ENCODE assay signal across 8 cellular contexts in genomic region chr16:397736-398332, GRCh38. TPM values are rescaled to one million over a fixed set of nuclear protein-coding genes. Genes with fewer than 3 reads are reported as not detected.
DNase-seq lines count a peak whose midpoint lies in the region; ATAC-seq, FAIRE-seq and TF ChIP-seq lines count a peak whose summit lies in the region.

No MANE protein-coding gene starts in this region.

- no peak for FAIRE-seq in HepG2 (lab: Jason Lieb, UNC)

- peak; percentile 45; the same call in 1 of the 2 replicates for TF ChIP-seq RAD21 in HepG2 (CRISPR knock-in tag; IDR thresholded peaks at IDR 0.05)

- TF ChIP-seq EP300 in HepG2 (IDR thresholded peaks at IDR 0.05; ENCODE audit: low read depth in 2 of 2, low read length in 2 of 2) (no peak), HepG2 (CRISPR knock-in tag; IDR thresholded peaks at IDR 0.05; ENCODE audit: borderline replicate concordance) (no peak)

- 31% methylated on average over 11 of the region's 29 CpGs for WGBS in HepG2 (ENCODE audit: low lambda C conversion rate)

- H3K4me1 ChIP-seq in HepG2 (ENCODE audit: insufficient read depth, low read length), result peaks cover 41% of the 10 kb centered on the region

- ATAC-seq in HepG2, result peak; percentile 76

- peaks cover 15% of the 10 kb centered on the region for H3K79me2 ChIP-seq in HepG2 (ENCODE audit: insufficient read depth, low read length)

- peak in 1 of 2 experiments; percentile 5; a peak in 2 of 4 replicates for TF ChIP-seq POLR2A in HepG2 (IDR thresholded peaks at IDR 0.05; ENCODE audit: insufficient read depth in 1 of 2, low read depth in 2 of 2, low read length in 2 of 2)

- H3K9ac ChIP-seq in HepG2 (ENCODE audit: insufficient read depth, low read depth, low read length), result peak overlapping the region; percentile 69

- CTCF ChIA-PET in HepG2 (lab: Yijun Ruan, JAX; ENCODE audit: low intra/inter-chr PET ratio, low total read pairs), result no interaction called here

- H3K9me3 ChIP-seq in HepG2 (ENCODE audit: low read length), result no peaks in the 10 kb centered on the region

- in situ Hi-C loops in SK-MEL-5 (cut with HindIII; ENCODE audit: low pct_unique_long_range_greater_than_20kb, low sequenced_read_pairs) (no loop called here), HepG2 (cut with HindIII; ENCODE audit: extremely low pct_ligation_motif_present, low pct_unique_long_range_greater_than_20kb) (loop anchor here (5.0 kb wide), 1 partner anchor 99 kb away; no protein-coding TSS in a partner anchor)

- no peaks in the 10 kb centered on the region for H4K20me1 ChIP-seq in HepG2 (ENCODE audit: insufficient read depth, low read length)

- H3K4me3 ChIP-seq in choroid plexus epithelial cell (ENCODE audit: low read depth, low read length) (peak overlapping the region; percentile 13), HepG2 (replicated peaks in 1 of 3; ENCODE audit: insufficient read depth in 1 of 3, low read depth in 2 of 3, low read length in 3 of 3) (peak overlapping the region; percentile 1 to 70 (median 28); a peak in 3 of 6 replicates)

- no peak overlapping the region for H2AFZ ChIP-seq in HepG2 (ENCODE audit: low read length)

- intact Hi-C loops in HepG2 (cut with micrococcal nuclease; ENCODE audit: unreplicated experiment), result no loop called here

- no peaks in the 10 kb centered on the region for H3K27me3 ChIP-seq in HepG2 (ENCODE audit: control insufficient read depth in 1 of 2, insufficient read depth in 2 of 2, low read length in 2 of 2)

- no TSS peak for BruUV-seq in HepG2 (replicated peaks; lab: Mats Ljungman, UMichigan)

- TF ChIP-seq CTCF in choroid plexus epithelial cell (conservative IDR thresholded peaks at IDR 0.05; ENCODE audit: low read depth, low read length) (peak; percentile 47), HepG2 (CRISPR knock-in tag; IDR thresholded peaks at IDR 0.05) (peak; percentile 37; the same call in 1 of the 2 replicates)

- H3K27ac ChIP-seq in HepG2 (ENCODE audit: extremely low read length, insufficient read depth, low read length), result peak overlapping the region; percentile 79

- peak in 4 of 6 experiments; percentile 6 to 53 (median 16) for DNase-seq in stimulated activated naive CD4-positive, alpha-beta T cell (lab: John Stamatoyannopoulos, UW)
- DNase-seq in stimulated activated naive CD4-positive, alpha-beta T cell treated with Interleukin-2 at 50 U/mL for 16 hours (lab: John Stamatoyannopoulos, UW), result no peak
- DNase-seq in SK-MEL-5 (ENCODE audit: low read depth, low spot score) (peak; percentile 66), choroid plexus epithelial cell (ENCODE audit: low read depth) (peak; percentile 52), HepG2 (ENCODE audit: low spot score) (peak; percentile 74), stromal cell of bone marrow (ENCODE audit: low read depth) (peak; percentile 47), UCSD-AML1 (lab: John Stamatoyannopoulos, UW; ENCODE audit: unreplicated experiment) (no peak), OCI-M2 (lab: John Stamatoyannopoulos, UW; ENCODE audit: unreplicated experiment) (no peak)

- peaks cover 0 to 4% of the 10 kb centered on the region in 2 experiments; a peak in 2 of 5 replicates for H3K36me3 ChIP-seq in HepG2 (replicated peaks in 1 of 2; ENCODE audit: control insufficient read depth in 1 of 2, insufficient read depth in 2 of 2, low read length in 2 of 2)

- peak overlapping the region; percentile 88 for H3K4me2 ChIP-seq in HepG2 (ENCODE audit: low read depth, low read length)

- POLR2A ChIA-PET in HepG2 (lab: Yijun Ruan, JAX), result interaction anchor here (0.8 to 1.8 kb wide), 6 partner anchors 11 to 191 kb away, joined by 3 to 7 read pairs (median 3); partner anchors contain the start of gene PGAP6

RNA-seq across cellular contexts. Expression of gene NME4, which starts 0.8 kb away (rescaled TPM):
- total RNA-seq in SK-MEL-5 (2014; rRNA removed; shearing (Covaris generic)), result 176 and 197 TPM in 2 replicates
- polyA plus RNA-seq in SK-MEL-5 (2015; cell fraction: cytosol; rRNA removed), result 298 and 308 TPM in 2 replicates
- polyA plus RNA-seq in SK-MEL-5 (2015; cell fraction: nucleus; rRNA removed), result 119 and 120 TPM in 2 replicates
- total RNA-seq in HepG2 (2016; rRNA removed; fragmentation: Illumina TruSeq; extraction: Trizol), result 82.8 and 121 TPM in 2 replicates
- 711 and 716 TPM in 2 replicates for total RNA-seq in HepG2 (2016; cell fraction: cytosol; rRNA removed; fragmentation: Illumina TruSeq; extraction: Trizol; ENCODE audit: low read depth)
- total RNA-seq in HepG2 (2016; cell fraction: insoluble cytoplasmic fraction; rRNA removed; fragmentation: Illumina TruSeq; extraction: Trizol), result 79.6 and 119 TPM in 2 replicates
- 463 and 513 TPM in 2 replicates for total RNA-seq in HepG2 (2016; cell fraction: membrane; rRNA removed; fragmentation: Illumina TruSeq; extraction: Trizol)
- 47.7 and 52.8 TPM in 2 replicates for total RNA-seq in HepG2 (2016; cell fraction: nucleus; rRNA removed; fragmentation: Illumina TruSeq; extraction: Trizol)
- polyA plus RNA-seq in HepG2 (2011; rRNA removed), result 263 and 275 TPM in 2 replicates
- 199 and 344 TPM in 2 replicates for polyA plus RNA-seq in HepG2 (2011; cell fraction: cytosol; rRNA removed)
- 245 and 274 TPM in 2 replicates for polyA plus RNA-seq in HepG2 (2011; cell fraction: nucleus; rRNA removed)
- 136 and 145 TPM in 2 replicates for polyA plus RNA-seq in HepG2 (2012)
- 1,773 and 1,829 TPM in 2 replicates for polyA plus RNA-seq in HepG2 (2016; cell fraction: cytosol; fragmentation: Illumina TruSeq; extraction: Trizol; ENCODE audit: low read depth)
- 189 and 200 TPM in 2 replicates for polyA plus RNA-seq in HepG2 (2016; cell fraction: insoluble cytoplasmic fraction; fragmentation: Illumina TruSeq; extraction: Trizol; ENCODE audit: low read depth)
- 997 and 1,012 TPM in 2 replicates for polyA plus RNA-seq in HepG2 (2016; cell fraction: membrane; fragmentation: Illumina TruSeq; extraction: Trizol; ENCODE audit: low read depth)
- 195 and 217 TPM in 2 replicates for polyA plus RNA-seq in HepG2 (2016; cell fraction: nucleus; fragmentation: Illumina TruSeq; extraction: Trizol; ENCODE audit: insufficient read depth, low read depth)
- 21.3 and 147 TPM in 2 replicates for polyA minus RNA-seq in HepG2 (2011; rRNA and poly(A)+ RNA removed; ENCODE audit: low replicate concordance)
- polyA minus RNA-seq in HepG2 (2011; cell fraction: cytosol; rRNA and poly(A)+ RNA removed), result 51.2 and 63.8 TPM in 2 replicates
- polyA minus RNA-seq in HepG2 (2011; cell fraction: nucleus; rRNA and poly(A)+ RNA removed), result 27.2 and 27.9 TPM in 2 replicates

RNA-seq across cellular contexts. Expression of gene DECR2, which starts 3.9 kb away (rescaled TPM):
- total RNA-seq in SK-MEL-5 (2014; rRNA removed; shearing (Covaris generic)), result 11.9 and 12.5 TPM in 2 replicates
- 35.3 and 36.5 TPM in 2 replicates for polyA plus RNA-seq in SK-MEL-5 (2015; cell fraction: cytosol; rRNA removed)
- 106 and 140 TPM in 2 replicates for polyA plus RNA-seq in SK-MEL-5 (2015; cell fraction: nucleus; rRNA removed)
- 27.8 and 36.3 TPM in 2 replicates for total RNA-seq in HepG2 (2016; rRNA removed; fragmentation: Illumina TruSeq; extraction: Trizol)
- total RNA-seq in HepG2 (2016; cell fraction: cytosol; rRNA removed; fragmentation: Illumina TruSeq; extraction: Trizol; ENCODE audit: low read depth), result 22.1 and 28.4 TPM in 2 replicates
- total RNA-seq in HepG2 (2016; cell fraction: insoluble cytoplasmic fraction; rRNA removed; fragmentation: Illumina TruSeq; extraction: Trizol), result 28.1 and 37.2 TPM in 2 replicates
- 22.1 and 27.1 TPM in 2 replicates for total RNA-seq in HepG2 (2016; cell fraction: membrane; rRNA removed; fragmentation: Illumina TruSeq; extraction: Trizol)
- total RNA-seq in HepG2 (2016; cell fraction: nucleus; rRNA removed; fragmentation: Illumina TruSeq; extraction: Trizol), result 34.5 and 35.9 TPM in 2 replicates
- polyA plus RNA-seq in HepG2 (2011; rRNA removed), result 44.6 and 51.2 TPM in 2 replicates
- 29.5 and 53.6 TPM in 2 replicates for polyA plus RNA-seq in HepG2 (2011; cell fraction: cytosol; rRNA removed)
- polyA plus RNA-seq in HepG2 (2011; cell fraction: nucleus; rRNA removed), result 220 and 244 TPM in 2 replicates
- 22.1 and 23.1 TPM in 2 replicates for polyA plus RNA-seq in HepG2 (2012)
- 13.3 and 15.1 TPM in 2 replicates for polyA plus RNA-seq in HepG2 (2016; cell fraction: cytosol; fragmentation: Illumina TruSeq; extraction: Trizol; ENCODE audit: low read depth)
- polyA plus RNA-seq in HepG2 (2016; cell fraction: insoluble cytoplasmic fraction; fragmentation: Illumina TruSeq; extraction: Trizol; ENCODE audit: low read depth), result 31.8 and 35.2 TPM in 2 replicates
- polyA plus RNA-seq in HepG2 (2016; cell fraction: membrane; fragmentation: Illumina TruSeq; extraction: Trizol; ENCODE audit: low read depth), result 19.1 and 19.5 TPM in 2 replicates
- 124 and 131 TPM in 2 replicates for polyA plus RNA-seq in HepG2 (2016; cell fraction: nucleus; fragmentation: Illumina TruSeq; extraction: Trizol; ENCODE audit: insufficient read depth, low read depth)
- 15.9 and 53.9 TPM in 2 replicates for polyA minus RNA-seq in HepG2 (2011; rRNA and poly(A)+ RNA removed; ENCODE audit: low replicate concordance)
- polyA minus RNA-seq in HepG2 (2011; cell fraction: cytosol; rRNA and poly(A)+ RNA removed), result 17.0 and 17.7 TPM in 2 replicates
- 25.4 and 25.9 TPM in 2 replicates for polyA minus RNA-seq in HepG2 (2011; cell fraction: nucleus; rRNA and poly(A)+ RNA removed)

RNA-seq across cellular contexts. Expression of gene PGAP6, which starts 16.1 kb away (rescaled TPM):
- total RNA-seq in SK-MEL-5 (2014; rRNA removed; shearing (Covaris generic)), result 88.5 and 94.0 TPM in 2 replicates
- polyA plus RNA-seq in SK-MEL-5 (2015; cell fraction: cytosol; rRNA removed), result 159 and 173 TPM in 2 replicates
- 196 and 261 TPM in 2 replicates for polyA plus RNA-seq in SK-MEL-5 (2015; cell fraction: nucleus; rRNA removed)
- 33.7 and 52.7 TPM in 2 replicates for total RNA-seq in HepG2 (2016; rRNA removed; fragmentation: Illumina TruSeq; extraction: Trizol)
- 52.2 and 54.4 TPM in 2 replicates for total RNA-seq in HepG2 (2016; cell fraction: cytosol; rRNA removed; fragmentation: Illumina TruSeq; extraction: Trizol; ENCODE audit: low read depth)
- 27.1 and 52.1 TPM in 2 replicates for total RNA-seq in HepG2 (2016; cell fraction: insoluble cytoplasmic fraction; rRNA removed; fragmentation: Illumina TruSeq; extraction: Trizol)
- 108 and 112 TPM in 2 replicates for total RNA-seq in HepG2 (2016; cell fraction: membrane; rRNA removed; fragmentation: Illumina TruSeq; extraction: Trizol)
- 36.6 and 38.8 TPM in 2 replicates for total RNA-seq in HepG2 (2016; cell fraction: nucleus; rRNA removed; fragmentation: Illumina TruSeq; extraction: Trizol)
- 136 and 192 TPM in 2 replicates for polyA plus RNA-seq in HepG2 (2011; rRNA removed)
- 183 and 222 TPM in 2 replicates for polyA plus RNA-seq in HepG2 (2011; cell fraction: cytosol; rRNA removed)
- polyA plus RNA-seq in HepG2 (2011; cell fraction: nucleus; rRNA removed), result 308 and 324 TPM in 2 replicates
- 54.7 and 75.9 TPM in 2 replicates for polyA plus RNA-seq in HepG2 (2012)
- polyA plus RNA-seq in HepG2 (2016; cell fraction: cytosol; fragmentation: Illumina TruSeq; extraction: Trizol; ENCODE audit: low read depth), result 90.3 and 94.2 TPM in 2 replicates
- polyA plus RNA-seq in HepG2 (2016; cell fraction: insoluble cytoplasmic fraction; fragmentation: Illumina TruSeq; extraction: Trizol; ENCODE audit: low read depth), result 43.3 and 54.7 TPM in 2 replicates
- polyA plus RNA-seq in HepG2 (2016; cell fraction: membrane; fragmentation: Illumina TruSeq; extraction: Trizol; ENCODE audit: low read depth), result 117 and 127 TPM in 2 replicates
- 107 and 123 TPM in 2 replicates for polyA plus RNA-seq in HepG2 (2016; cell fraction: nucleus; fragmentation: Illumina TruSeq; extraction: Trizol; ENCODE audit: insufficient read depth, low read depth)
- polyA minus RNA-seq in HepG2 (2011; rRNA and poly(A)+ RNA removed; ENCODE audit: low replicate concordance), result 53.1 and 397 TPM in 2 replicates
- polyA minus RNA-seq in HepG2 (2011; cell fraction: cytosol; rRNA and poly(A)+ RNA removed), result 61.4 and 63.3 TPM in 2 replicates
- 26.0 and 48.0 TPM in 2 replicates for polyA minus RNA-seq in HepG2 (2011; cell fraction: nucleus; rRNA and poly(A)+ RNA removed)

RNA-seq across cellular contexts. Expression of gene MRPL28, which starts 27.5 kb away (rescaled TPM):
- total RNA-seq in SK-MEL-5 (2014; rRNA removed; shearing (Covaris generic)), result 78.0 and 105 TPM in 2 replicates
- polyA plus RNA-seq in SK-MEL-5 (2015; cell fraction: cytosol; rRNA removed), result 129 and 134 TPM in 2 replicates
- polyA plus RNA-seq in SK-MEL-5 (2015; cell fraction: nucleus; rRNA removed), result 63.9 and 72.4 TPM in 2 replicates
- total RNA-seq in HepG2 (2016; rRNA removed; fragmentation: Illumina TruSeq; extraction: Trizol), result 114 and 128 TPM in 2 replicates
- total RNA-seq in HepG2 (2016; cell fraction: cytosol; rRNA removed; fragmentation: Illumina TruSeq; extraction: Trizol; ENCODE audit: low read depth), result 30.5 and 32.3 TPM in 2 replicates
- total RNA-seq in HepG2 (2016; cell fraction: insoluble cytoplasmic fraction; rRNA removed; fragmentation: Illumina TruSeq; extraction: Trizol), result 115 and 131 TPM in 2 replicates
- 36.8 and 38.6 TPM in 2 replicates for total RNA-seq in HepG2 (2016; cell fraction: membrane; rRNA removed; fragmentation: Illumina TruSeq; extraction: Trizol)
- 35.6 and 38.6 TPM in 2 replicates for total RNA-seq in HepG2 (2016; cell fraction: nucleus; rRNA removed; fragmentation: Illumina TruSeq; extraction: Trizol)
- 121 and 135 TPM in 2 replicates for polyA plus RNA-seq in HepG2 (2011; rRNA removed)
- 141 and 211 TPM in 2 replicates for polyA plus RNA-seq in HepG2 (2011; cell fraction: cytosol; rRNA removed)
- 65.0 and 69.2 TPM in 2 replicates for polyA plus RNA-seq in HepG2 (2011; cell fraction: nucleus; rRNA removed)
- 50.0 and 56.2 TPM in 2 replicates for polyA plus RNA-seq in HepG2 (2012)
- polyA plus RNA-seq in HepG2 (2016; cell fraction: cytosol; fragmentation: Illumina TruSeq; extraction: Trizol; ENCODE audit: low read depth), result 35.7 and 36.6 TPM in 2 replicates
- 162 and 166 TPM in 2 replicates for polyA plus RNA-seq in HepG2 (2016; cell fraction: insoluble cytoplasmic fraction; fragmentation: Illumina TruSeq; extraction: Trizol; ENCODE audit: low read depth)
- 35.5 and 36.2 TPM in 2 replicates for polyA plus RNA-seq in HepG2 (2016; cell fraction: membrane; fragmentation: Illumina TruSeq; extraction: Trizol; ENCODE audit: low read depth)
- 85.4 and 90.0 TPM in 2 replicates for polyA plus RNA-seq in HepG2 (2016; cell fraction: nucleus; fragmentation: Illumina TruSeq; extraction: Trizol; ENCODE audit: insufficient read depth, low read depth)
- polyA minus RNA-seq in HepG2 (2011; rRNA and poly(A)+ RNA removed; ENCODE audit: low replicate concordance), result 51.3 and 73.8 TPM in 2 replicates
- 29.4 and 29.5 TPM in 2 replicates for polyA minus RNA-seq in HepG2 (2011; cell fraction: cytosol; rRNA and poly(A)+ RNA removed)
- polyA minus RNA-seq in HepG2 (2011; cell fraction: nucleus; rRNA and poly(A)+ RNA removed), result 10.2 and 13.2 TPM in 2 replicates

RNA-seq across cellular contexts. Expression of gene RAB11FIP3, which starts 27.6 kb away (rescaled TPM):
- total RNA-seq in SK-MEL-5 (2014; rRNA removed; shearing (Covaris generic)), result 10.0 and 10.5 TPM in 2 replicates
- polyA plus RNA-seq in SK-MEL-5 (2015; cell fraction: cytosol; rRNA removed), result 18.7 and 23.5 TPM in 2 replicates
- 35.1 and 41.8 TPM in 2 replicates for polyA plus RNA-seq in SK-MEL-5 (2015; cell fraction: nucleus; rRNA removed)
- 48.4 and 57.6 TPM in 2 replicates for total RNA-seq in HepG2 (2016; rRNA removed; fragmentation: Illumina TruSeq; extraction: Trizol)
- 25.8 and 30.3 TPM in 2 replicates for total RNA-seq in HepG2 (2016; cell fraction: cytosol; rRNA removed; fragmentation: Illumina TruSeq; extraction: Trizol; ENCODE audit: low read depth)
- 44.0 and 58.9 TPM in 2 replicates for total RNA-seq in HepG2 (2016; cell fraction: insoluble cytoplasmic fraction; rRNA removed; fragmentation: Illumina TruSeq; extraction: Trizol)
- 40.2 and 41.5 TPM in 2 replicates for total RNA-seq in HepG2 (2016; cell fraction: membrane; rRNA removed; fragmentation: Illumina TruSeq; extraction: Trizol)
- total RNA-seq in HepG2 (2016; cell fraction: nucleus; rRNA removed; fragmentation: Illumina TruSeq; extraction: Trizol), result 59.9 and 60.1 TPM in 2 replicates
- polyA plus RNA-seq in HepG2 (2011; rRNA removed), result 34.3 and 42.9 TPM in 2 replicates
- 24.6 and 38.1 TPM in 2 replicates for polyA plus RNA-seq in HepG2 (2011; cell fraction: cytosol; rRNA removed)
- polyA plus RNA-seq in HepG2 (2011; cell fraction: nucleus; rRNA removed), result 166 and 200 TPM in 2 replicates
- 45.3 and 46.5 TPM in 2 replicates for polyA plus RNA-seq in HepG2 (2012)
- 17.9 and 19.2 TPM in 2 replicates for polyA plus RNA-seq in HepG2 (2016; cell fraction: cytosol; fragmentation: Illumina TruSeq; extraction: Trizol; ENCODE audit: low read depth)
- polyA plus RNA-seq in HepG2 (2016; cell fraction: insoluble cytoplasmic fraction; fragmentation: Illumina TruSeq; extraction: Trizol; ENCODE audit: low read depth), result 44.6 and 51.8 TPM in 2 replicates
- polyA plus RNA-seq in HepG2 (2016; cell fraction: membrane; fragmentation: Illumina TruSeq; extraction: Trizol; ENCODE audit: low read depth), result 28.0 and 28.9 TPM in 2 replicates
- polyA plus RNA-seq in HepG2 (2016; cell fraction: nucleus; fragmentation: Illumina TruSeq; extraction: Trizol; ENCODE audit: insufficient read depth, low read depth), result 144 and 150 TPM in 2 replicates
- 9.5 and 51.6 TPM in 2 replicates for polyA minus RNA-seq in HepG2 (2011; rRNA and poly(A)+ RNA removed; ENCODE audit: low replicate concordance)
- 18.2 and 21.5 TPM in 2 replicates for polyA minus RNA-seq in HepG2 (2011; cell fraction: cytosol; rRNA and poly(A)+ RNA removed)
- polyA minus RNA-seq in HepG2 (2011; cell fraction: nucleus; rRNA and poly(A)+ RNA removed), result 58.2 and 72.2 TPM in 2 replicates

Comparison
In these comparisons a context has a peak if more than half of its experiments do, and no peak if none do; other contexts are left out.
1. DNase-seq: peak in stimulated activated naive CD4-positive, alpha-beta T cell (4 of 6), SK-MEL-5 (single experiment), choroid plexus epithelial cell (single experiment), HepG2 (single experiment) and stromal cell of bone marrow (single experiment); none in stimulated activated naive CD4-positive, alpha-beta T cell treated with Interleukin-2 at 50 U/mL for 16 hours (single experiment), UCSD-AML1 (single experiment) and OCI-M2 (single experiment).